Comparison of ENCODE assay signal across 8 cellular contexts in genomic region chr17:42458497-42459255, GRCh38. TPM values are rescaled to one million over a fixed set of nuclear protein-coding genes. Genes with fewer than 3 reads are reported as not detected.
A peak's percentile ranks its signal among the peaks of the same experiment; 100 is the strongest.
DNase-seq lines count a peak whose midpoint lies in the region; ATAC-seq and TF ChIP-seq lines count a peak whose summit lies in the region.

Gene ATP6V0A1 (plus strand): TSS chr17:42458878. CDS start chr17:42460895, 2,017 bp downstream.

- peaks cover 0 to 30% of the 10 kb centered on the region in 2 donors for H3K36me3 ChIP-seq in left lung

- intact Hi-C loops in left lung (cut with DNase I): no loop called here

- peaks cover 17 to 69% of the 10 kb centered on the region in 2 donors for H3K4me1 ChIP-seq in left lung

- TF ChIP-seq CTCF in left lung (IDR thresholded peaks at IDR 0.05): no peak

- in situ Hi-C loops in ACHN (cut with HindIII; ENCODE audit: low pct_ligation_motif_present, low pct_unique_long_range_greater_than_20kb, low sequenced_read_pairs) (no loop called here), GM18951 (cut with MboI; ENCODE audit: low sequenced_read_pairs, unreplicated experiment) (no loop called here)

- peak within 1 kb of the TSS; percentile 51 to 83 for H3K4me3 ChIP-seq in left lung

- H3K9me3 ChIP-seq in left lung: no peaks in the 10 kb centered on the region

- DNase-seq in ACHN: peak; percentile 85
- DNase-seq in NCI-H524 treated with DMSO at 0.1 percent for 48 hours (lab: John Stamatoyannopoulos, UW): peak; percentile 73
- peak; percentile 76 to 85 for DNase-seq in activated CD4-positive, alpha-beta T cell treated with anti-CD3 and anti-CD28 coated beads, Interleukin-2, amount 50 U/mL, for 24 hours (ENCODE audit: low read depth in 1 of 2, low spot score in 1 of 2)
- peak; percentile 94 for DNase-seq in dermis blood vessel endothelial cell
- peak; percentile 95 to 98 for DNase-seq in left lung
- peak; percentile 82 for DNase-seq in stimulated activated CD4-positive, alpha-beta T cell treated with anti-CD3 and anti-CD28 coated beads, Interleukin-2, amount 100 ng/mL, for 4 hours (ENCODE audit: low read depth)

- peak; percentile 67 for ATAC-seq in HG03342 (IDR thresholded peaks at IDR 0.05; ENCODE audit: unreplicated experiment)
- ATAC-seq in left lung: peak; percentile 96

- H3K27me3 ChIP-seq in left lung: no peaks in the 10 kb centered on the region

- peak; percentile 77 for TF ChIP-seq POLR2A in GM18951 (IDR thresholded peaks at IDR 0.05; ENCODE audit: extremely low read depth, insufficient read depth, insufficient read length)

- H3K27ac ChIP-seq in left lung: peak within 1 kb of the TSS; percentile 93 to 96

RNA-seq across cellular contexts. Expression of gene ATP6V0A1, which starts in this region (rescaled TPM):
- 27.9 and 42.9 TPM in 2 replicates for total RNA-seq in dermis blood vessel endothelial cell
- 100 to 1,000 TPM in 1 of 2 donors, 10 to 100 TPM in 1; 95.9 to 103 TPM for total RNA-seq in left lung

Comparison
In these comparisons a context has a peak if more than half of its experiments do, and no peak if none do; other contexts are left out.
1. Peak in every context shown above with its lines: DNase-seq, ATAC-seq, H3K4me3 ChIP-seq and H3K27ac ChIP-seq.